In genomic region chr11:18705651-18706281, GRCh38 we compare ENCODE assay signal across 8 cellular contexts. TPM values are rescaled to one million over a fixed set of nuclear protein-coding genes. Genes with fewer than 3 reads are reported as not detected.
DNase-seq lines count a peak whose midpoint lies in the region; ATAC-seq and TF ChIP-seq lines count a peak whose summit lies in the region.

No MANE protein-coding gene starts in this region.

- peaks cover 6% of the 10 kb centered on the region for H3K27me3 Mint-ChIP-seq in activated T-cell treated with anti-CD3 and anti-CD28 coated beads, Interleukin-2, amount 50 U/mL, for 24 hours
- peaks cover 15% of the 10 kb centered on the region for H3K27me3 Mint-ChIP-seq in progenitor cell of endocrine pancreas

- no peak for TF ChIP-seq EP300 in gastroesophageal sphincter (IDR thresholded peaks at IDR 0.05)

- H3K9ac ChIP-seq in HUES48 (ENCODE audit: low read depth, low read length): peak overlapping the region; percentile 40; the same call in 1 of the 2 replicates

- ATAC-seq in gastroesophageal sphincter (peak; percentile 68), GM19455 (IDR thresholded peaks at IDR 0.05; ENCODE audit: unreplicated experiment) (no peak), GM21737 (IDR thresholded peaks at IDR 0.05; ENCODE audit: unreplicated experiment) (no peak)

- 0 out of 2 replicates have a peak, but pooled peaks cover 6% of the 10 kb centered on the region for H3K4me1 ChIP-seq in HUES48 (ENCODE audit: control insufficient read depth, insufficient read depth, low read length)
- peaks cover 0 to 28% (median 6%) of the 10 kb centered on the region in 3 donors for H3K4me1 ChIP-seq in gastroesophageal sphincter

- H3K36me3 Mint-ChIP-seq in activated T-cell treated with anti-CD3 and anti-CD28 coated beads, Interleukin-2, amount 50 U/mL, for 24 hours (ENCODE audit: low read depth): no peaks in the 10 kb centered on the region
- H3K36me3 Mint-ChIP-seq in progenitor cell of endocrine pancreas (ENCODE audit: insufficient read depth): peaks cover 2% of the 10 kb centered on the region

- H3K36me3 ChIP-seq in HUES48 (ENCODE audit: control insufficient read depth, insufficient read depth, low read length): no peaks in the 10 kb centered on the region
- peaks cover 0 to 24% of the 10 kb centered on the region in 2 donors for H3K36me3 ChIP-seq in gastroesophageal sphincter

- peak; percentile 52 for DNase-seq in activated T-cell treated with anti-CD3 and anti-CD28 coated beads, Interleukin-2, amount 50 U/mL, for 24 hours
- DNase-seq in progenitor cell of endocrine pancreas (ENCODE audit: low spot score, unreplicated experiment): no peak
- DNase-seq in GF-D8 (lab: John Stamatoyannopoulos, UW): no peak
- DNase-seq in dedifferentiated amniotic fluid mesenchymal stem cell (ENCODE audit: extremely low spot score): no peak

- no peak overlapping the region for H3K27ac Mint-ChIP-seq in activated T-cell treated with anti-CD3 and anti-CD28 coated beads, Interleukin-2, amount 50 U/mL, for 24 hours
- H3K27ac Mint-ChIP-seq in progenitor cell of endocrine pancreas: no peak overlapping the region

- H3K27me3 ChIP-seq in HUES48 (ENCODE audit: control insufficient read depth, insufficient read depth, low read length): peaks cover 12% of the 10 kb centered on the region
- no peaks in the 10 kb centered on the region for H3K27me3 ChIP-seq in gastroesophageal sphincter

- TF ChIP-seq POLR2A in gastroesophageal sphincter (IDR thresholded peaks at IDR 0.05): no peak

- peak overlapping the region; percentile 40 for H3K4me3 Mint-ChIP-seq in activated T-cell treated with anti-CD3 and anti-CD28 coated beads, Interleukin-2, amount 50 U/mL, for 24 hours
- H3K4me3 Mint-ChIP-seq in progenitor cell of endocrine pancreas (ENCODE audit: low read depth): peak overlapping the region; percentile 65

- peaks cover 21% of the 10 kb centered on the region for H3K4me1 Mint-ChIP-seq in activated T-cell treated with anti-CD3 and anti-CD28 coated beads, Interleukin-2, amount 50 U/mL, for 24 hours (ENCODE audit: low read depth)
- peaks cover 5% of the 10 kb centered on the region for H3K4me1 Mint-ChIP-seq in progenitor cell of endocrine pancreas (ENCODE audit: low read depth)

- WGBS in gastroesophageal sphincter (ENCODE audit: low coverage in 1 of 2), 2 donors: no CpG with 5 or more reads among the region's 46 CpGs

- no peaks in the 10 kb centered on the region for H3K9me3 ChIP-seq in HUES48 (ENCODE audit: control insufficient read depth, insufficient read depth, low read length)
- no peaks in the 10 kb centered on the region for H3K9me3 ChIP-seq in gastroesophageal sphincter

- H3K27ac ChIP-seq in HUES48 (ENCODE audit: low read depth, low read length) (no peak overlapping the region), gastroesophageal sphincter (peak overlapping the region in 3 of 4 donors; percentile 77 to 84 (median 79))

- no peak for TF ChIP-seq CTCF in gastroesophageal sphincter (IDR thresholded peaks at IDR 0.05)
- no peak for TF ChIP-seq CTCF in progenitor cell of endocrine pancreas (IDR thresholded peaks at IDR 0.05; ENCODE audit: unreplicated experiment)

- no peaks in the 10 kb centered on the region for H3K9me3 Mint-ChIP-seq in activated T-cell treated with anti-CD3 and anti-CD28 coated beads, Interleukin-2, amount 50 U/mL, for 24 hours
- no peaks in the 10 kb centered on the region for H3K9me3 Mint-ChIP-seq in progenitor cell of endocrine pancreas (ENCODE audit: low read depth)

- peak overlapping the region; percentile 71 for H3K4me3 ChIP-seq in HUES48 (ENCODE audit: low read depth, low read length)
- peak overlapping the region; percentile 62 to 64 for H3K4me3 ChIP-seq in gastroesophageal sphincter

RNA-seq across cellular contexts. Expression of gene TMEM86A, which starts 7.2 kb away (rescaled TPM):
- 1 to 10 TPM; 2.6 to 5.5 (median 3.1) TPM for total RNA-seq in gastroesophageal sphincter
- 6.1 and 7.9 TPM in 2 replicates for total RNA-seq in progenitor cell of endocrine pancreas

RNA-seq across cellular contexts. Expression of gene IGSF22, which starts 20.2 kb away (rescaled TPM):
- total RNA-seq in gastroesophageal sphincter (under 1 TPM in 1 of 4 donors, not detected in 3; 0.13 TPM), progenitor cell of endocrine pancreas (0.44 and 1.3 TPM in 2 replicates)
